ENCODE assay signal across 8 cellular contexts in genomic region chr1:42913426-42914091, GRCh38. TPM values are rescaled to one million over a fixed set of nuclear protein-coding genes. Genes with fewer than 3 reads are reported as not detected.
DNase-seq lines count a peak whose midpoint lies in the region; ATAC-seq and TF ChIP-seq lines count a peak whose summit lies in the region.

No MANE protein-coding gene starts in this region.

- no TSS peak for BruUV-seq in Calu3 (replicated peaks; lab: Mats Ljungman, UMichigan)

- H3K4me3 Mint-ChIP-seq in Calu3 (ENCODE audit: low read depth, unreplicated experiment) = no peak overlapping the region
- no peak overlapping the region for H3K4me3 Mint-ChIP-seq in activated T-cell treated with anti-CD3 and anti-CD28 coated beads, Interleukin-2, amount 50 U/mL, for 4 hours

- no peak overlapping the region for H3K27ac Mint-ChIP-seq in Calu3 (ENCODE audit: unreplicated experiment)

- peak; percentile 81 for TF ChIP-seq CTCF in Calu3 (IDR thresholded peaks at IDR 0.05; ENCODE audit: unreplicated experiment)

- H3K4me1 Mint-ChIP-seq in Calu3 (ENCODE audit: low read depth, unreplicated experiment) = peaks cover 13% of the 10 kb centered on the region
- H3K4me1 Mint-ChIP-seq in activated T-cell treated with anti-CD3 and anti-CD28 coated beads, Interleukin-2, amount 50 U/mL, for 4 hours (ENCODE audit: low read depth) = peaks cover 5% of the 10 kb centered on the region

- H3K27me3 Mint-ChIP-seq in Calu3 (ENCODE audit: unreplicated experiment) = no peaks in the 10 kb centered on the region
- H3K27me3 Mint-ChIP-seq in activated T-cell treated with anti-CD3 and anti-CD28 coated beads, Interleukin-2, amount 50 U/mL, for 4 hours (ENCODE audit: low read depth) = peaks cover 5% of the 10 kb centered on the region

- intact Hi-C loops in Calu3 (cut with micrococcal nuclease; ENCODE audit: unreplicated experiment) = loop anchor here (1.0 to 5.0 kb wide), 2 partner anchors 136 to 160 kb away; no protein-coding TSS in a partner anchor

- no peaks in the 10 kb centered on the region for H3K9me3 Mint-ChIP-seq in Calu3 (ENCODE audit: low read depth, unreplicated experiment)
- H3K9me3 Mint-ChIP-seq in activated T-cell treated with anti-CD3 and anti-CD28 coated beads, Interleukin-2, amount 50 U/mL, for 4 hours = peaks cover 12% of the 10 kb centered on the region

- POLR2A ChIA-PET in HEK293T (lab: Yijun Ruan, JAX) = interaction anchor here (0.6 to 1.3 kb wide), 4 partner anchors 9 to 160 kb away, joined by 3 to 6 read pairs (median 4); partner anchors contain the start of gene ZNF691

- peak; percentile 74 for DNase-seq in Calu3
- DNase-seq in HEK293T (ENCODE audit: extremely low spot score) = peak; percentile 74
- peak; percentile 73 for DNase-seq in NCI-H774 (lab: John Stamatoyannopoulos, UW)
- DNase-seq in activated T-cell treated with anti-CD3 and anti-CD28 coated beads, Interleukin-2, amount 50 U/mL, for 4 hours = peak; percentile 46
- DNase-seq in foreskin melanocyte = peak; percentile 63
- peak; percentile 64 for DNase-seq in non-pigmented ciliary epithelial cell (ENCODE audit: low read depth)

- ATAC-seq in activated T-cell treated with anti-CD3 and anti-CD28 coated beads, Interleukin-2, amount 50 U/mL, for 4 hours = peak; percentile 84 to 85
- ATAC-seq in GM21723 (IDR thresholded peaks at IDR 0.05; ENCODE audit: unreplicated experiment) = no peak
- ATAC-seq in GM21515 (IDR thresholded peaks at IDR 0.05; ENCODE audit: unreplicated experiment) = no peak

- no peaks in the 10 kb centered on the region for H3K36me3 Mint-ChIP-seq in Calu3 (ENCODE audit: insufficient read depth, unreplicated experiment)
- H3K36me3 Mint-ChIP-seq in activated T-cell treated with anti-CD3 and anti-CD28 coated beads, Interleukin-2, amount 50 U/mL, for 4 hours (ENCODE audit: insufficient read depth) = no peaks in the 10 kb centered on the region

- CTCF ChIA-PET in Calu3 (lab: Charles Lee) (interaction anchor here (1.0 to 6.0 kb wide), 13 partner anchors 9 to 314 kb away, joined by 3 to 224 read pairs (median 4); partner anchors contain the start of genes C1orf50, P3H1 and ZNF691), HEK293T (lab: Yijun Ruan, JAX) (interaction anchor here (0.7 to 5.9 kb wide), 8 partner anchors 10 to 444 kb away, joined by 3 to 100 read pairs (median 5); partner anchors contain the start of genes C1orf50 and P3H1)

TF ChIP-seq in HEK293T, 16 proteins besides CTCF, POLR2A, EP300 and RAD21:
- TF ChIP-seq ARNT (IDR thresholded peaks at IDR 0.05) = no peak
TF ChIP-seq in HEK293T: peak in this region for 0.

RNA-seq across cellular contexts. Expression of gene SLC2A1, which starts 45.1 kb away (rescaled TPM):
- 163 and 183 TPM in 2 replicates for total RNA-seq in Calu3 (2022)
- total RNA-seq in activated T-cell treated with anti-CD3 and anti-CD28 coated beads, Interleukin-2, amount 50 U/mL, for 4 hours = 100 to 1,000 TPM; 135 to 141 (median 140) TPM

Comparison
In these comparisons a context has a peak if more than half of its experiments do, and no peak if none do; other contexts are left out.
1. ATAC-seq: peak in activated T-cell treated with anti-CD3 and anti-CD28 coated beads, Interleukin-2, amount 50 U/mL, for 4 hours (2 of 2); none in GM21723 (single experiment) and GM21515 (single experiment).
2. Peak in every context shown above with its lines, with median percentiles within 50 percentile points of each other: DNase-seq.